8 cellular contexts compared by ENCODE assay signal in the genomic region with DNA sequence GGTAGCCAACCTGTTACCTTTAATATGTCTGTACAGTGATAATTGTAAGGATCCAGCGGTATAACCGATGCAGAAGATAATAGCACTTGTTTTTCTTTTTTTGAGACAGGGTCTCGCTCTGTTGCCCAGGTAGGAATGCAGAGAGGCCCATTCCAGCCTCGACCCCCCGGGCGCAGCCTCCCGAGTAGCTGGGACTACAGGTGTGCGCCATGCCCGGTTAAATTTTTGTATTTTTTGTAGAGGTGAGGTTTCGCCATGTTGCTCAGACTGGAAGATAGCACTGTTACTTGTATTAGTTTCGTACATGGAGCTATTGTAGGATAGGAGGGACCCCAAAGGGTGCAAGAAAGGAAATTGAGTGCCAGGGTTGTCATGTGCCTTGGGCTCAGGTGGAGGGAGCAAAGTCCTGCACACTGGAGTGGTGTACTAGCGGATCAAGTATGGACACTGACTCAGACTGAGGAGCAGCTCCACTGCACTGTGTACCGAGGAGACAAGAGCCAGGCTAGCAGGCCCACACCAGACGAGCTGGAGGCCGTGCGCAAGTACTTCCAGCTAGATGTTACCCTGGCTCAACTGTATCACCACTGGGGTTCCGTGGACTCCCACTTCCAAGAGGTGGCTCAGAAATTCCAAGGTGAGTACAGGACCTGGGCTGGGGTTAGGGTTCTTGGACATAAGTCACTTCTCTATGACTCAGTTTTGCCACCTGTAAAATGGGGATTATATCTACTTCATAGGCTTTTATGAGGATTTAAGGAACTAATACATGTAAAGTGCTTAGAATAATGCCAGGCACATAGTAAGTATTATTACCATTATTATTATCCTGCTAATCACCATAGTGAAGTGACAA. TPM values are rescaled to one million over a fixed set of nuclear protein-coding genes. Genes with fewer than 3 reads are reported as not detected.
DNase-seq lines count a peak whose midpoint lies in the region; ATAC-seq, FAIRE-seq and TF ChIP-seq lines count a peak whose summit lies in the region.

No MANE protein-coding gene starts in this region.

- H3K36me3 ChIP-seq in HUES6 (ENCODE audit: control insufficient read depth, insufficient read depth, low read length), result peaks cover 63% of the 10 kb centered on the region
- peaks cover 19% of the 10 kb centered on the region for H3K36me3 ChIP-seq in astrocyte (ENCODE audit: insufficient read depth, low read length)
- peaks cover 25 to 37% of the 10 kb centered on the region in 2 experiments for H3K36me3 ChIP-seq in HepG2 (replicated peaks in 1 of 2; ENCODE audit: control insufficient read depth in 1 of 2, insufficient read depth in 2 of 2, low read length in 2 of 2)
- H3K36me3 ChIP-seq in tibial artery, result peaks cover 26 to 69% (median 43%) of the 10 kb centered on the region in 3 donors

- H3K9me3 ChIP-seq in HUES6 (ENCODE audit: control insufficient read depth, insufficient read depth, low read depth, low read length) (no peaks in the 10 kb centered on the region), astrocyte (ENCODE audit: insufficient read depth, low read depth, low read length) (no peaks in the 10 kb centered on the region), HepG2 (ENCODE audit: low read length) (no peaks in the 10 kb centered on the region), tibial artery (no peaks in the 10 kb centered on the region)

- peak overlapping the region; percentile 90 for H3K4me2 ChIP-seq in astrocyte (ENCODE audit: low read length)
- peak overlapping the region; percentile 90 for H3K4me2 ChIP-seq in HepG2 (ENCODE audit: low read depth, low read length)

- H3K27ac ChIP-seq in HUES6 (ENCODE audit: low read depth, low read length) (0 out of 2 replicates have a peak overlapping the region, but pooled peaks have one; percentile 48), astrocyte (ENCODE audit: low read depth, low read length) (peak overlapping the region; percentile 45), HepG2 (ENCODE audit: extremely low read length, insufficient read depth, low read length) (peak overlapping the region; percentile 72), tibial artery (peak overlapping the region; percentile 79 to 91)

- H2AFZ ChIP-seq in astrocyte (ENCODE audit: low read depth, low read length) (peak overlapping the region; percentile 68), HepG2 (ENCODE audit: low read length) (no peak overlapping the region)

- no peaks in the 10 kb centered on the region for H3K27me3 Mint-ChIP-seq in astrocyte (ENCODE audit: low read depth, unreplicated experiment)

- no TSS peak for BruUV-seq in HepG2 (replicated peaks; lab: Mats Ljungman, UMichigan)

- H3K27me3 ChIP-seq in HUES6 (ENCODE audit: control insufficient read depth, insufficient read depth, low read length) (no peaks in the 10 kb centered on the region), astrocyte (ENCODE audit: insufficient read depth, low read length) (no peaks in the 10 kb centered on the region), HepG2 (ENCODE audit: control insufficient read depth in 1 of 2, insufficient read depth in 2 of 2, low read length in 2 of 2) (no peaks in the 10 kb centered on the region), tibial artery (no peaks in the 10 kb centered on the region)

- no peak for DNase-seq in AG09309 (ENCODE audit: low read depth)
- peak; percentile 24 for DNase-seq in astrocyte (ENCODE audit: low read depth)
- peak; percentile 53 for DNase-seq in HepG2 (ENCODE audit: low spot score)
- no peak for DNase-seq in tibial artery
- no peak for DNase-seq in NCI-H2196 treated with DMSO at 0.1 percent for 48 hours (lab: John Stamatoyannopoulos, UW; ENCODE audit: unreplicated experiment)

- in situ Hi-C loops in HepG2 (cut with HindIII; ENCODE audit: extremely low pct_ligation_motif_present, low pct_unique_long_range_greater_than_20kb), result no loop called here

- TF ChIP-seq RAD21 in HepG2 (CRISPR knock-in tag; IDR thresholded peaks at IDR 0.05), result peak; percentile 34; the same call in 1 of the 2 replicates

- no peaks in the 10 kb centered on the region for H3K9me3 Mint-ChIP-seq in astrocyte (ENCODE audit: unreplicated experiment)

- peak; percentile 55 for ATAC-seq in HepG2
- ATAC-seq in HG02610 (IDR thresholded peaks at IDR 0.05; ENCODE audit: unreplicated experiment), result no peak
- no peak for ATAC-seq in GM18498 (IDR thresholded peaks at IDR 0.05; ENCODE audit: unreplicated experiment)

- peaks cover 12% of the 10 kb centered on the region for H4K20me1 ChIP-seq in astrocyte (ENCODE audit: insufficient read depth, low read length)
- H4K20me1 ChIP-seq in HepG2 (ENCODE audit: insufficient read depth, low read length), result no peaks in the 10 kb centered on the region

- H3K27ac Mint-ChIP-seq in astrocyte (ENCODE audit: unreplicated experiment), result peak overlapping the region; percentile 96

- POLR2A ChIA-PET in HepG2 (lab: Yijun Ruan, JAX), result interaction anchor here (1.2 to 4.0 kb wide), 10 partner anchors 9 to 497 kb away, joined by 4 to 50 read pairs (median 9); a partner anchor contains a TSS

- H3K9ac ChIP-seq in HUES6 (ENCODE audit: low read length) (peak overlapping the region; percentile 71), astrocyte (ENCODE audit: low read length) (peak overlapping the region; percentile 79), HepG2 (ENCODE audit: insufficient read depth, low read depth, low read length) (peak overlapping the region; percentile 72)

- H3K79me2 ChIP-seq in astrocyte (ENCODE audit: insufficient read depth, low read length) (peaks cover 20% of the 10 kb centered on the region), HepG2 (ENCODE audit: insufficient read depth, low read length) (peaks cover 13% of the 10 kb centered on the region)

- peak overlapping the region; percentile 82 for H3K4me3 ChIP-seq in AG09309 (ENCODE audit: control insufficient read depth, low read depth, low read length)
- H3K4me3 ChIP-seq in HUES6 (ENCODE audit: low read depth, low read length), result peak overlapping the region; percentile 87
- peak overlapping the region; percentile 78 for H3K4me3 ChIP-seq in astrocyte (ENCODE audit: insufficient read depth, low read depth, low read length)
- peak overlapping the region; percentile 83 to 93 (median 89) for H3K4me3 ChIP-seq in HepG2 (replicated peaks in 1 of 3; ENCODE audit: insufficient read depth in 1 of 3, low read depth in 2 of 3, low read length in 3 of 3)
- H3K4me3 ChIP-seq in tibial artery, result peak overlapping the region; percentile 58 to 82

- H3K4me1 Mint-ChIP-seq in astrocyte (ENCODE audit: low read depth, unreplicated experiment), result peaks cover 34% of the 10 kb centered on the region

- peak in 1 of 2 experiments; percentile 38; a peak in 1 of 4 replicates for TF ChIP-seq POLR2A in HepG2 (IDR thresholded peaks at IDR 0.05; ENCODE audit: insufficient read depth in 1 of 2, low read depth in 2 of 2, low read length in 2 of 2)

- WGBS in HepG2 (ENCODE audit: low lambda C conversion rate), result 12% methylated on average over 17 of the region's 17 CpGs

- intact Hi-C loops in HepG2 (cut with micrococcal nuclease; ENCODE audit: unreplicated experiment), result no loop called here
- intact Hi-C loops in tibial artery (cut with DNase I; ENCODE audit: low total_unique reads), result no loop called here

- 0 out of 2 replicates have a peak, but pooled peaks cover 7% of the 10 kb centered on the region for H3K4me1 ChIP-seq in HUES6 (ENCODE audit: control insufficient read depth, insufficient read depth, low read length)
- H3K4me1 ChIP-seq in astrocyte (ENCODE audit: insufficient read depth, low read length), result peaks cover 36% of the 10 kb centered on the region
- peaks cover 19% of the 10 kb centered on the region for H3K4me1 ChIP-seq in HepG2 (ENCODE audit: insufficient read depth, low read length)
- peaks cover 0 to 30% (median 25%) of the 10 kb centered on the region in 4 donors for H3K4me1 ChIP-seq in tibial artery

- FAIRE-seq in astrocyte (lab: Jason Lieb, UNC) (no peak), HepG2 (lab: Jason Lieb, UNC) (peak; percentile 81)

- CTCF ChIA-PET in HepG2 (lab: Yijun Ruan, JAX; ENCODE audit: low intra/inter-chr PET ratio, low total read pairs), result no interaction called here

- TF ChIP-seq EP300 in HepG2 (IDR thresholded peaks at IDR 0.05; ENCODE audit: low read depth in 2 of 2, low read length in 2 of 2) (no peak), HepG2 (CRISPR knock-in tag; IDR thresholded peaks at IDR 0.05; ENCODE audit: borderline replicate concordance) (no peak)

- TF ChIP-seq CTCF in AG09309 (IDR thresholded peaks at IDR 0.05; ENCODE audit: control insufficient read depth, insufficient read depth, low read depth, low read length, missing control alignments), result no peak
- TF ChIP-seq CTCF in astrocyte (IDR thresholded peaks at IDR 0.05; ENCODE audit: insufficient read depth, low read depth, low read length), result no peak
- no peak for TF ChIP-seq CTCF in HepG2 (CRISPR knock-in tag; IDR thresholded peaks at IDR 0.05)
- no peak for TF ChIP-seq CTCF in tibial artery (IDR thresholded peaks at IDR 0.05)

- H3K4me3 Mint-ChIP-seq in astrocyte (ENCODE audit: unreplicated experiment), result peak overlapping the region; percentile 90

- H3K36me3 Mint-ChIP-seq in astrocyte (ENCODE audit: low read depth, unreplicated experiment), result peaks cover 24% of the 10 kb centered on the region

RNA-seq across cellular contexts. Expression of a gene that starts 1.0 kb away (rescaled TPM):
- total RNA-seq in astrocyte, result 15.3 and 17.9 TPM in 2 replicates
- 23.8 and 28.7 TPM in 2 replicates for total RNA-seq in HepG2 (2016; rRNA removed; fragmentation: Illumina TruSeq; extraction: Trizol)
- 45.5 and 45.8 TPM in 2 replicates for total RNA-seq in HepG2 (2016; cell fraction: cytosol; rRNA removed; fragmentation: Illumina TruSeq; extraction: Trizol; ENCODE audit: low read depth)
- total RNA-seq in HepG2 (2016; cell fraction: insoluble cytoplasmic fraction; rRNA removed; fragmentation: Illumina TruSeq; extraction: Trizol), result 26.5 and 28.3 TPM in 2 replicates
- total RNA-seq in HepG2 (2016; cell fraction: membrane; rRNA removed; fragmentation: Illumina TruSeq; extraction: Trizol), result 17.8 and 19.8 TPM in 2 replicates
- 23.3 and 24.6 TPM in 2 replicates for total RNA-seq in HepG2 (2016; cell fraction: nucleus; rRNA removed; fragmentation: Illumina TruSeq; extraction: Trizol)
- polyA plus RNA-seq in HepG2 (2011; rRNA removed), result 33.2 and 38.9 TPM in 2 replicates
- 23.2 and 27.3 TPM in 2 replicates for polyA plus RNA-seq in HepG2 (2011; cell fraction: cytosol; rRNA removed)
- polyA plus RNA-seq in HepG2 (2011; cell fraction: nucleus; rRNA removed), result 48.7 and 59.7 TPM in 2 replicates
- polyA plus RNA-seq in HepG2 (2012), result 19.0 and 19.1 TPM in 2 replicates
- 9.3 and 10.9 TPM in 2 replicates for polyA plus RNA-seq in HepG2 (2016; cell fraction: cytosol; fragmentation: Illumina TruSeq; extraction: Trizol; ENCODE audit: low read depth)
- polyA plus RNA-seq in HepG2 (2016; cell fraction: insoluble cytoplasmic fraction; fragmentation: Illumina TruSeq; extraction: Trizol; ENCODE audit: low read depth), result 31.9 and 32.4 TPM in 2 replicates
- polyA plus RNA-seq in HepG2 (2016; cell fraction: membrane; fragmentation: Illumina TruSeq; extraction: Trizol; ENCODE audit: low read depth), result 15.9 and 18.6 TPM in 2 replicates
- 26.3 and 38.4 TPM in 2 replicates for polyA plus RNA-seq in HepG2 (2016; cell fraction: nucleus; fragmentation: Illumina TruSeq; extraction: Trizol; ENCODE audit: insufficient read depth, low read depth)
- 89.8 and 134 TPM in 2 replicates for polyA minus RNA-seq in HepG2 (2011; rRNA and poly(A)+ RNA removed; ENCODE audit: low replicate concordance)
- polyA minus RNA-seq in HepG2 (2011; cell fraction: cytosol; rRNA and poly(A)+ RNA removed), result 15.1 and 17.1 TPM in 2 replicates
- 56.5 and 63.9 TPM in 2 replicates for polyA minus RNA-seq in HepG2 (2011; cell fraction: nucleus; rRNA and poly(A)+ RNA removed)

RNA-seq across cellular contexts. Expression of a gene that starts 19.0 kb away (rescaled TPM):
- total RNA-seq in astrocyte, result 5.1 and 7.1 TPM in 2 replicates
- total RNA-seq in HepG2 (2016; rRNA removed; fragmentation: Illumina TruSeq; extraction: Trizol), result 51.8 and 53.3 TPM in 2 replicates
- total RNA-seq in HepG2 (2016; cell fraction: cytosol; rRNA removed; fragmentation: Illumina TruSeq; extraction: Trizol; ENCODE audit: low read depth), result 40.6 and 50.9 TPM in 2 replicates
- 49.0 and 53.3 TPM in 2 replicates for total RNA-seq in HepG2 (2016; cell fraction: insoluble cytoplasmic fraction; rRNA removed; fragmentation: Illumina TruSeq; extraction: Trizol)
- total RNA-seq in HepG2 (2016; cell fraction: membrane; rRNA removed; fragmentation: Illumina TruSeq; extraction: Trizol), result 44.9 and 61.9 TPM in 2 replicates
- 26.4 and 30.0 TPM in 2 replicates for total RNA-seq in HepG2 (2016; cell fraction: nucleus; rRNA removed; fragmentation: Illumina TruSeq; extraction: Trizol)
- 26.4 and 27.7 TPM in 2 replicates for polyA plus RNA-seq in HepG2 (2011; rRNA removed)
- polyA plus RNA-seq in HepG2 (2011; cell fraction: cytosol; rRNA removed), result 25.3 and 29.8 TPM in 2 replicates
- polyA plus RNA-seq in HepG2 (2011; cell fraction: nucleus; rRNA removed), result 30.9 and 36.6 TPM in 2 replicates
- polyA plus RNA-seq in HepG2 (2012), result 17.5 and 20.2 TPM in 2 replicates
- polyA plus RNA-seq in HepG2 (2016; cell fraction: cytosol; fragmentation: Illumina TruSeq; extraction: Trizol; ENCODE audit: low read depth), result 36.8 and 48.6 TPM in 2 replicates
- 45.8 and 51.6 TPM in 2 replicates for polyA plus RNA-seq in HepG2 (2016; cell fraction: insoluble cytoplasmic fraction; fragmentation: Illumina TruSeq; extraction: Trizol; ENCODE audit: low read depth)
- 36.9 and 45.8 TPM in 2 replicates for polyA plus RNA-seq in HepG2 (2016; cell fraction: membrane; fragmentation: Illumina TruSeq; extraction: Trizol; ENCODE audit: low read depth)
- polyA plus RNA-seq in HepG2 (2016; cell fraction: nucleus; fragmentation: Illumina TruSeq; extraction: Trizol; ENCODE audit: insufficient read depth, low read depth), result 55.8 and 58.3 TPM in 2 replicates
- 4.7 and 17.6 TPM in 2 replicates for polyA minus RNA-seq in HepG2 (2011; rRNA and poly(A)+ RNA removed; ENCODE audit: low replicate concordance)
- polyA minus RNA-seq in HepG2 (2011; cell fraction: cytosol; rRNA and poly(A)+ RNA removed), result 8.4 and 15.1 TPM in 2 replicates
- polyA minus RNA-seq in HepG2 (2011; cell fraction: nucleus; rRNA and poly(A)+ RNA removed), result 8.4 and 10.3 TPM in 2 replicates

RNA-seq across cellular contexts. Expression of a gene that starts 19.2 kb away (rescaled TPM):
- total RNA-seq in astrocyte (19.5 TPM in 2 replicates), HepG2 (2016; rRNA removed; fragmentation: Illumina TruSeq; extraction: Trizol) (7.5 and 10.0 TPM in 2 replicates)
- 1.9 and 2.6 TPM in 2 replicates for total RNA-seq in HepG2 (2016; cell fraction: cytosol; rRNA removed; fragmentation: Illumina TruSeq; extraction: Trizol; ENCODE audit: low read depth)
- 6.6 and 9.5 TPM in 2 replicates for total RNA-seq in HepG2 (2016; cell fraction: insoluble cytoplasmic fraction; rRNA removed; fragmentation: Illumina TruSeq; extraction: Trizol)
- total RNA-seq in HepG2 (2016; cell fraction: membrane; rRNA removed; fragmentation: Illumina TruSeq; extraction: Trizol), result 4.2 and 4.4 TPM in 2 replicates
- total RNA-seq in HepG2 (2016; cell fraction: nucleus; rRNA removed; fragmentation: Illumina TruSeq; extraction: Trizol), result 11.3 and 13.7 TPM in 2 replicates
- 7.3 and 7.4 TPM in 2 replicates for polyA plus RNA-seq in HepG2 (2011; rRNA removed)
- polyA plus RNA-seq in HepG2 (2011; cell fraction: cytosol; rRNA removed), result 4.3 and 5.0 TPM in 2 replicates
- polyA plus RNA-seq in HepG2 (2011; cell fraction: nucleus; rRNA removed), result 26.1 and 36.3 TPM in 2 replicates
- 6.0 and 6.8 TPM in 2 replicates for polyA plus RNA-seq in HepG2 (2012)
- polyA plus RNA-seq in HepG2 (2016; cell fraction: cytosol; fragmentation: Illumina TruSeq; extraction: Trizol; ENCODE audit: low read depth), result 0.49 and 0.61 TPM in 2 replicates
- 6.7 and 7.2 TPM in 2 replicates for polyA plus RNA-seq in HepG2 (2016; cell fraction: insoluble cytoplasmic fraction; fragmentation: Illumina TruSeq; extraction: Trizol; ENCODE audit: low read depth)
- polyA plus RNA-seq in HepG2 (2016; cell fraction: membrane; fragmentation: Illumina TruSeq; extraction: Trizol; ENCODE audit: low read depth), result 1.5 and 1.6 TPM in 2 replicates
- 29.3 and 31.8 TPM in 2 replicates for polyA plus RNA-seq in HepG2 (2016; cell fraction: nucleus; fragmentation: Illumina TruSeq; extraction: Trizol; ENCODE audit: insufficient read depth, low read depth)
- polyA minus RNA-seq in HepG2 (2011; rRNA and poly(A)+ RNA removed; ENCODE audit: low replicate concordance), result 9.9 and 28.6 TPM in 2 replicates
- 3.2 and 6.0 TPM in 2 replicates for polyA minus RNA-seq in HepG2 (2011; cell fraction: cytosol; rRNA and poly(A)+ RNA removed)
- 12.9 and 15.8 TPM in 2 replicates for polyA minus RNA-seq in HepG2 (2011; cell fraction: nucleus; rRNA and poly(A)+ RNA removed)

RNA-seq across cellular contexts. Expression of a gene that starts 41.5 kb away (rescaled TPM):
- total RNA-seq in astrocyte, result 54.5 and 58.7 TPM in 2 replicates
- 37.1 and 43.3 TPM in 2 replicates for total RNA-seq in HepG2 (2016; rRNA removed; fragmentation: Illumina TruSeq; extraction: Trizol)
- total RNA-seq in HepG2 (2016; cell fraction: cytosol; rRNA removed; fragmentation: Illumina TruSeq; extraction: Trizol; ENCODE audit: low read depth), result 40.6 and 44.9 TPM in 2 replicates
- 36.0 and 42.7 TPM in 2 replicates for total RNA-seq in HepG2 (2016; cell fraction: insoluble cytoplasmic fraction; rRNA removed; fragmentation: Illumina TruSeq; extraction: Trizol)
- total RNA-seq in HepG2 (2016; cell fraction: membrane; rRNA removed; fragmentation: Illumina TruSeq; extraction: Trizol), result 75.9 and 78.8 TPM in 2 replicates
- 19.3 and 22.3 TPM in 2 replicates for total RNA-seq in HepG2 (2016; cell fraction: nucleus; rRNA removed; fragmentation: Illumina TruSeq; extraction: Trizol)
- 32.1 and 34.4 TPM in 2 replicates for polyA plus RNA-seq in HepG2 (2011; rRNA removed)
- polyA plus RNA-seq in HepG2 (2011; cell fraction: cytosol; rRNA removed), result 33.5 and 41.6 TPM in 2 replicates
- 31.8 and 32.8 TPM in 2 replicates for polyA plus RNA-seq in HepG2 (2011; cell fraction: nucleus; rRNA removed)
- polyA plus RNA-seq in HepG2 (2012), result 29.5 and 31.4 TPM in 2 replicates
- polyA plus RNA-seq in HepG2 (2016; cell fraction: cytosol; fragmentation: Illumina TruSeq; extraction: Trizol; ENCODE audit: low read depth), result 76.9 and 79.2 TPM in 2 replicates
- 59.1 and 65.5 TPM in 2 replicates for polyA plus RNA-seq in HepG2 (2016; cell fraction: insoluble cytoplasmic fraction; fragmentation: Illumina TruSeq; extraction: Trizol; ENCODE audit: low read depth)
- polyA plus RNA-seq in HepG2 (2016; cell fraction: membrane; fragmentation: Illumina TruSeq; extraction: Trizol; ENCODE audit: low read depth), result 95.4 and 101 TPM in 2 replicates
- 46.7 and 52.3 TPM in 2 replicates for polyA plus RNA-seq in HepG2 (2016; cell fraction: nucleus; fragmentation: Illumina TruSeq; extraction: Trizol; ENCODE audit: insufficient read depth, low read depth)
- polyA minus RNA-seq in HepG2 (2011; rRNA and poly(A)+ RNA removed; ENCODE audit: low replicate concordance), result 35.7 and 37.3 TPM in 2 replicates
- 27.4 and 29.7 TPM in 2 replicates for polyA minus RNA-seq in HepG2 (2011; cell fraction: cytosol; rRNA and poly(A)+ RNA removed)
- 12.6 and 14.8 TPM in 2 replicates for polyA minus RNA-seq in HepG2 (2011; cell fraction: nucleus; rRNA and poly(A)+ RNA removed)

RNA-seq across cellular contexts. Expression of a gene that starts 42.1 kb away (rescaled TPM):
- total RNA-seq in astrocyte (187 and 205 TPM in 2 replicates), HepG2 (2016; rRNA removed; fragmentation: Illumina TruSeq; extraction: Trizol) (73.9 and 83.6 TPM in 2 replicates)
- total RNA-seq in HepG2 (2016; cell fraction: cytosol; rRNA removed; fragmentation: Illumina TruSeq; extraction: Trizol; ENCODE audit: low read depth), result 33.6 and 36.2 TPM in 2 replicates
- 70.0 and 87.2 TPM in 2 replicates for total RNA-seq in HepG2 (2016; cell fraction: insoluble cytoplasmic fraction; rRNA removed; fragmentation: Illumina TruSeq; extraction: Trizol)
- 53.3 and 56.0 TPM in 2 replicates for total RNA-seq in HepG2 (2016; cell fraction: membrane; rRNA removed; fragmentation: Illumina TruSeq; extraction: Trizol)
- total RNA-seq in HepG2 (2016; cell fraction: nucleus; rRNA removed; fragmentation: Illumina TruSeq; extraction: Trizol), result 59.7 and 66.4 TPM in 2 replicates
- polyA plus RNA-seq in HepG2 (2011; rRNA removed), result 27.2 and 30.1 TPM in 2 replicates
- polyA plus RNA-seq in HepG2 (2011; cell fraction: cytosol; rRNA removed), result 38.6 and 40.7 TPM in 2 replicates
- polyA plus RNA-seq in HepG2 (2011; cell fraction: nucleus; rRNA removed), result 29.3 and 34.8 TPM in 2 replicates
- 27.0 and 41.3 TPM in 2 replicates for polyA plus RNA-seq in HepG2 (2012)
- polyA plus RNA-seq in HepG2 (2016; cell fraction: cytosol; fragmentation: Illumina TruSeq; extraction: Trizol; ENCODE audit: low read depth), result 28.3 and 37.9 TPM in 2 replicates
- 75.5 and 85.0 TPM in 2 replicates for polyA plus RNA-seq in HepG2 (2016; cell fraction: insoluble cytoplasmic fraction; fragmentation: Illumina TruSeq; extraction: Trizol; ENCODE audit: low read depth)
- 43.0 TPM in 2 replicates for polyA plus RNA-seq in HepG2 (2016; cell fraction: membrane; fragmentation: Illumina TruSeq; extraction: Trizol; ENCODE audit: low read depth)
- 75.8 and 91.3 TPM in 2 replicates for polyA plus RNA-seq in HepG2 (2016; cell fraction: nucleus; fragmentation: Illumina TruSeq; extraction: Trizol; ENCODE audit: insufficient read depth, low read depth)
- 36.5 and 108 TPM in 2 replicates for polyA minus RNA-seq in HepG2 (2011; rRNA and poly(A)+ RNA removed; ENCODE audit: low replicate concordance)
- 34.9 and 44.1 TPM in 2 replicates for polyA minus RNA-seq in HepG2 (2011; cell fraction: cytosol; rRNA and poly(A)+ RNA removed)
- 62.7 and 78.3 TPM in 2 replicates for polyA minus RNA-seq in HepG2 (2011; cell fraction: nucleus; rRNA and poly(A)+ RNA removed)

Comparison
In these comparisons a context has a peak if more than half of its experiments do, and no peak if none do; other contexts are left out.
1. DNase-seq: peak in astrocyte (single experiment) and HepG2 (single experiment); none in AG09309 (single experiment), tibial artery (0 of 2) and NCI-H2196 treated with DMSO at 0.1 percent for 48 hours (single experiment).
2. Peak in every context shown above with its lines, with median percentiles within 50 percentile points of each other: H3K4me3 ChIP-seq, H3K27ac ChIP-seq and H3K9ac ChIP-seq.